14 cellular contexts compared by ENCODE assay signal in the genomic region with DNA sequence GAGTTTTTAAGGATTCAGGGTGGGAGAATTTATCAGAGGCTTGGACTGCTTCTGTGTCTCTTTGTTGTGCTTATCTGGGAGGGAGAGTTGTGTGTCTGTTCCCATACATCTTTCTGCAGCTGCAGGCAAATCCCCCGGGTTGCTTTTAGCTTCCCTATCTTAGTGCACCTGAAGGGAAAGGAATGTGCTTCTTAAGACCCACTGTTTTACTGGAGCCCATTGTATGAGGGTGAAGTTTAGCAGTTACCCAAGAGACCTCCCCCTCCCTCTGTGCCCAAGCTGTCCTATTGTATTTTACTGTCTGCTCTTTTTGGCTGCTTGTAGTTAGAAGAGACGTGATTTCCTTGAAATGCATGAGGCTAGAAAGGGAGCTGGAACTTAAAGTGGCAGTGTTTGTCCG. TPM values are rescaled to one million over a fixed set of nuclear protein-coding genes. Genes with fewer than 3 reads are reported as not detected.
"Had no signal": no experiment of that assay in that cellular context is flagged by ENCODE, and none has a peak within 500 bp of the region (broad histone marks: within the 10 kb centered on the region; RNA-seq: fewer than 3 reads in every experiment).

No MANE protein-coding gene starts in this region.

RNA-seq across cellular contexts. Expression of a gene that starts 53.7 kb away (rescaled TPM):
- total RNA-seq: activated CD4-positive, alpha-beta memory T cell treated with anti-CD3 and anti-CD28 coated beads, Interleukin-2, amount 10 ng/mL, durations not matched to agents 7 days and 5 days; activated CD8-positive, alpha-beta memory T cell treated with anti-CD3 and anti-CD28 coated beads, Interleukin-2, amount 10 ng/mL, durations not matched to agents 7 days and 5 days; chondrocyte; fibroblast of lung; heart right ventricle; left ventricle myocardium inferior; lung microvascular endothelial cell; mesothelial cell of epicardium; natural killer cell treated with Interleukin-12 subunit alpha and Interleukin-12 subunit beta and Interleukin-15 and Interleukin-18, amount 100 ng/mL, for 72 hours; occipital lobe; posterior vena cava; temporal lobe; transverse colon; uterus had no signal
- polyA plus RNA-seq: fibroblast of lung, heart right ventricle had no signal

RNA-seq across cellular contexts. Expression of a gene that starts 57.0 kb away (rescaled TPM):
- total RNA-seq: activated CD4-positive, alpha-beta memory T cell treated with anti-CD3 and anti-CD28 coated beads, Interleukin-2, amount 10 ng/mL, durations not matched to agents 7 days and 5 days; activated CD8-positive, alpha-beta memory T cell treated with anti-CD3 and anti-CD28 coated beads, Interleukin-2, amount 10 ng/mL, durations not matched to agents 7 days and 5 days; chondrocyte; fibroblast of lung; heart right ventricle; left ventricle myocardium inferior; lung microvascular endothelial cell; mesothelial cell of epicardium; natural killer cell treated with Interleukin-12 subunit alpha and Interleukin-12 subunit beta and Interleukin-15 and Interleukin-18, amount 100 ng/mL, for 72 hours; posterior vena cava; temporal lobe; transverse colon; uterus had no signal
- polyA plus RNA-seq: fibroblast of lung, heart right ventricle had no signal
